ENCODE assay signal across 22 cellular contexts in genomic region chr14:57611555-57612075, GRCh38.
"Had no signal": no experiment of that assay in that cellular context is flagged by ENCODE, and none has a peak within 500 bp of the region (broad histone marks: within the 10 kb centered on the region; RNA-seq: fewer than 3 reads in every experiment).

No MANE protein-coding gene starts in this region.

- H3K36me3 ChIP-seq: adrenal gland, esophagus muscularis mucosa, neutrophil, stomach, thyroid gland had no signal

- H3K9me3 ChIP-seq: adrenal gland, body of pancreas, esophagus muscularis mucosa, neutrophil, stomach, thyroid gland had no signal

- DNase-seq: activated CD4-positive, alpha-beta T cell treated with anti-CD3 and anti-CD28 coated beads for 4 hours; activated CD4-positive, alpha-beta T cell treated with anti-CD3 and anti-CD28 coated beads, Interleukin-2, amount 50 U/mL, for 4 hours; activated effector memory CD4-positive, alpha-beta T cell treated with Interleukin-2 at 50 U/mL for 16 hours; activated naive CD4-positive, alpha-beta T cell treated with anti-CD3 and anti-CD28 coated beads for 36 hours; activated naive CD8-positive, alpha-beta T cell treated with anti-CD3 and anti-CD28 coated beads for 36 hours; adrenal gland; aorta; body of pancreas; dermis blood vessel endothelial cell; effector CD4-positive, alpha-beta T cell; glutamatergic neuron; left ventricle myocardium superior; naive B cell; nephron progenitor cell; stimulated activated CD4-positive, alpha-beta T cell treated with anti-CD3 and anti-CD28 coated beads, Interleukin-1b, Interleukin-23, amount 100 ng/mL, for 48 hours; stimulated activated naive B cell treated with anti-CD40 and anti-IgM and Interleukin-4, amounts not matched to agents 10 μg/mL and 1 μg/mL and 100 μg/mL, for 72 hours; stomach; thyroid gland had no signal

- H3K27me3 ChIP-seq: body of pancreas, esophagus muscularis mucosa, neutrophil, stomach, thyroid gland had no signal

- H3K9me3 Mint-ChIP-seq: nephron progenitor cell had no signal

- H3K4me1 ChIP-seq: adrenal gland, body of pancreas, esophagus muscularis mucosa, thyroid gland had no signal

- H3K27ac Mint-ChIP-seq: activated naive CD4-positive, alpha-beta T cell treated with anti-CD3 and anti-CD28 coated beads for 36 hours; activated naive CD8-positive, alpha-beta T cell treated with anti-CD3 and anti-CD28 coated beads for 36 hours; naive B cell; nephron progenitor cell; stimulated activated naive B cell treated with anti-CD40 and anti-IgM and Interleukin-4, amounts not matched to agents 10 μg/mL and 1 μg/mL and 100 μg/mL, for 72 hours had no signal

- ATAC-seq: body of pancreas; left ventricle myocardium superior; stimulated activated naive B cell treated with anti-CD40 and anti-IgM and Interleukin-4, amounts not matched to agents 10 μg/mL and 1 μg/mL and 100 μg/mL, for 72 hours had no signal

- H3K4me3 Mint-ChIP-seq: activated naive CD4-positive, alpha-beta T cell treated with anti-CD3 and anti-CD28 coated beads for 36 hours; activated naive CD8-positive, alpha-beta T cell treated with anti-CD3 and anti-CD28 coated beads for 36 hours; naive B cell; nephron progenitor cell; stimulated activated naive B cell treated with anti-CD40 and anti-IgM and Interleukin-4, amounts not matched to agents 10 μg/mL and 1 μg/mL and 100 μg/mL, for 72 hours had no signal

- H3K4me1 Mint-ChIP-seq: activated naive CD8-positive, alpha-beta T cell treated with anti-CD3 and anti-CD28 coated beads for 36 hours; naive B cell; nephron progenitor cell; stimulated activated naive B cell treated with anti-CD40 and anti-IgM and Interleukin-4, amounts not matched to agents 10 μg/mL and 1 μg/mL and 100 μg/mL, for 72 hours had no signal

- H3K27me3 Mint-ChIP-seq: stimulated activated naive B cell treated with anti-CD40 and anti-IgM and Interleukin-4, amounts not matched to agents 10 μg/mL and 1 μg/mL and 100 μg/mL, for 72 hours had no signal

- H3K36me3 Mint-ChIP-seq: activated naive CD8-positive, alpha-beta T cell treated with anti-CD3 and anti-CD28 coated beads for 36 hours; naive B cell had no signal

- H3K27ac ChIP-seq: adrenal gland, body of pancreas, esophagus muscularis mucosa, neutrophil, thyroid gland, VCaP had no signal

- H3K4me2 ChIP-seq: smooth muscle cell had no signal

- H3K4me3 ChIP-seq: adrenal gland, body of pancreas, esophagus muscularis mucosa, smooth muscle cell, stomach, thyroid gland had no signal
